In genomic region chr15:74845581-74845980, GRCh38 we compare ENCODE assay signal across 16 cellular contexts. TPM values are rescaled to one million over a fixed set of nuclear protein-coding genes. Genes with fewer than 3 reads are reported as not detected.
DNase-seq lines count a peak whose midpoint lies in the region; ATAC-seq and TF ChIP-seq lines count a peak whose summit lies in the region.
"Had no signal": no experiment of that assay in that cellular context is flagged by ENCODE, and none has a peak within 500 bp of the region (broad histone marks: within the 10 kb centered on the region; RNA-seq: fewer than 3 reads in every experiment).

No MANE protein-coding gene starts in this region.

- no peaks in the 10 kb centered on the region for H3K27me3 Mint-ChIP-seq in activated CD8-positive, alpha-beta T cell treated with anti-CD3 and anti-CD28 coated beads, Interleukin-2, amount 10 ng/mL, durations not matched to agents 7 days and 5 days (ENCODE audit: low read depth)
- no peaks in the 10 kb centered on the region for H3K27me3 Mint-ChIP-seq in naive thymus-derived CD4-positive, alpha-beta T cell

- TF ChIP-seq CTCF in GM20000 (IDR thresholded peaks at IDR 0.05; ENCODE audit: extremely low read depth, missing control alignments): no peak
- no peak for TF ChIP-seq CTCF in uterus (IDR thresholded peaks at IDR 0.05)
- no peak for TF ChIP-seq CTCF in GM10248 (IDR thresholded peaks at IDR 0.05; ENCODE audit: control extremely low read depth, extremely low read depth, low read depth, missing control alignments)

- POLR2A ChIA-PET in activated CD8-positive, alpha-beta T cell treated with anti-CD3 and anti-CD28 coated beads, Interleukin-2, amount 10 ng/mL, durations not matched to agents 7 days and 5 days (lab: Charles Lee): interaction anchor here (0.6 to 3.4 kb wide), 7 partner anchors 24 to 457 kb away, joined by 3 to 24 read pairs (median 3); partner anchors contain the start of genes COX5A, MPI and PPCDC
- POLR2A ChIA-PET in naive thymus-derived CD4-positive, alpha-beta T cell (lab: Charles Lee): interaction anchor here (0.7 to 4.4 kb wide), 6 partner anchors 24 to 356 kb away, joined by 4 to 44 read pairs (median 14); partner anchors contain the start of genes C15orf39, FAM219B and RPP25
- POLR2A ChIA-PET in GM10248 (lab: Yijun Ruan, JAX): no interaction called here

- peaks cover 64% of the 10 kb centered on the region for H3K36me3 ChIP-seq in BLaER1
- H3K36me3 ChIP-seq in naive thymus-derived CD4-positive, alpha-beta T cell (ENCODE audit: control insufficient read depth in 2 of 3, insufficient read depth in 3 of 3, low read length in 3 of 3): peaks cover 0 to 44% (median 3%) of the 10 kb centered on the region in 3 experiments
- H3K36me3 ChIP-seq in uterus: no peaks in the 10 kb centered on the region
- H3K36me3 ChIP-seq: ovary had no signal

- no peaks in the 10 kb centered on the region for H3K9me3 Mint-ChIP-seq in activated CD8-positive, alpha-beta T cell treated with anti-CD3 and anti-CD28 coated beads, Interleukin-2, amount 10 ng/mL, durations not matched to agents 7 days and 5 days (ENCODE audit: insufficient read depth)
- H3K9me3 Mint-ChIP-seq in naive thymus-derived CD4-positive, alpha-beta T cell: no peaks in the 10 kb centered on the region
- H3K9me3 Mint-ChIP-seq: endodermal cell had no signal

- ATAC-seq in activated CD8-positive, alpha-beta T cell treated with anti-CD3 and anti-CD28 coated beads, Interleukin-2, amount 10 ng/mL, durations not matched to agents 7 days and 5 days: peak; percentile 15
- ATAC-seq in naive thymus-derived CD4-positive, alpha-beta T cell: no peak
- ATAC-seq in HG02588 (IDR thresholded peaks at IDR 0.05; ENCODE audit: unreplicated experiment): no peak
- no peak for ATAC-seq in GM21390 (IDR thresholded peaks at IDR 0.05; ENCODE audit: unreplicated experiment)
- ATAC-seq: gastrocnemius medialis had no signal

- H3K4me2 ChIP-seq in BLaER1: peak overlapping the region; percentile 92

- CTCF ChIA-PET in activated CD8-positive, alpha-beta T cell treated with anti-CD3 and anti-CD28 coated beads, Interleukin-2, amount 10 ng/mL, durations not matched to agents 7 days and 5 days (lab: Charles Lee): interaction anchor here (0.9 to 8.4 kb wide), 7 partner anchors 22 to 211 kb away, joined by 3 to 75 read pairs (median 5); no protein-coding TSS in a partner anchor
- CTCF ChIA-PET in naive thymus-derived CD4-positive, alpha-beta T cell (lab: Charles Lee): interaction anchor here (1.2 to 2.6 kb wide), 4 partner anchors 23 to 60 kb away, joined by 3 to 11 read pairs (median 9); partner anchors contain the start of gene FAM219B
- CTCF ChIA-PET in GM10248 (lab: Yijun Ruan, JAX): interaction anchor here (1.0 kb wide), 1 partner anchor 13 kb away, joined by 3 read pairs; no protein-coding TSS in a partner anchor

- no peak for TF ChIP-seq POLR2A in uterus (IDR thresholded peaks at IDR 0.05)

- H3K4me3 ChIP-seq in BLaER1: no peak overlapping the region
- H3K4me3 ChIP-seq in naive thymus-derived CD4-positive, alpha-beta T cell (ENCODE audit: low read length): peak overlapping the region; percentile 49
- H3K4me3 ChIP-seq in uterus: no peak overlapping the region
- H3K4me3 ChIP-seq: gastrocnemius medialis, MG63, ovary, thoracic aorta had no signal

- DNase-seq in GM20000 (ENCODE audit: low spot score): peak; percentile 12
- DNase-seq in activated CD8-positive, alpha-beta T cell treated with anti-CD3 and anti-CD28 coated beads, Interleukin-2, amount 10 ng/mL, durations not matched to agents 7 days and 5 days: peak; percentile 63
- peak in 4 of 9 donors; percentile 23 to 34 (median 28) for DNase-seq in naive thymus-derived CD4-positive, alpha-beta T cell
- DNase-seq in uterus: no peak
- no peak for DNase-seq in GM10248 (ENCODE audit: extremely low spot score)
- DNase-seq: endodermal cell, gastrocnemius medialis, MG63, midbrain, NCI-H2107, ovary had no signal

- H3K27ac ChIP-seq in BLaER1 (peak overlapping the region; percentile 93), uterus (no peak overlapping the region)
- H3K27ac ChIP-seq in naive thymus-derived CD4-positive, alpha-beta T cell (ENCODE audit: low read depth, low read length): peak overlapping the region; percentile 79
- H3K27ac ChIP-seq: gastrocnemius medialis, thoracic aorta had no signal

- H3K9me3 ChIP-seq in BLaER1 (no peaks in the 10 kb centered on the region), uterus (no peaks in the 10 kb centered on the region)
- no peaks in the 10 kb centered on the region for H3K9me3 ChIP-seq in naive thymus-derived CD4-positive, alpha-beta T cell (ENCODE audit: control insufficient read depth in 2 of 3, low read length in 3 of 3)
- H3K9me3 ChIP-seq: gastrocnemius medialis, MG63, ovary, thoracic aorta had no signal

- H3K27me3 ChIP-seq in BLaER1 (no peaks in the 10 kb centered on the region), uterus (no peaks in the 10 kb centered on the region)
- H3K27me3 ChIP-seq in naive thymus-derived CD4-positive, alpha-beta T cell (ENCODE audit: control insufficient read depth in 2 of 2, insufficient read depth in 2 of 2, low read length in 2 of 2): no peaks in the 10 kb centered on the region
- H3K27me3 ChIP-seq: gastrocnemius medialis, MG63, ovary had no signal

- H3K27ac Mint-ChIP-seq in activated CD8-positive, alpha-beta T cell treated with anti-CD3 and anti-CD28 coated beads, Interleukin-2, amount 10 ng/mL, durations not matched to agents 7 days and 5 days: peak overlapping the region; percentile 93
- peak overlapping the region; percentile 67 to 95 (median 94) for H3K27ac Mint-ChIP-seq in naive thymus-derived CD4-positive, alpha-beta T cell
- H3K27ac Mint-ChIP-seq: endodermal cell had no signal

- H4K20me1 ChIP-seq in BLaER1: peaks cover 16% of the 10 kb centered on the region; the same call in 1 of the 2 replicates

- intact Hi-C loops in naive thymus-derived CD4-positive, alpha-beta T cell (cut with micrococcal nuclease): loop anchor here (1.0 to 10.0 kb wide), 5 partner anchors 13 to 609 kb away; partner anchors contain the start of genes C15orf39 (in 1 of the 2), SCAMP2 (in 1 of the 2) and SIN3A (in 1 of the 2)
- intact Hi-C loops in uterus (cut with DNase I; ENCODE audit: low total_unique reads): no loop called here

- peaks cover 71% of the 10 kb centered on the region for H3K4me1 ChIP-seq in BLaER1
- peaks cover 40 to 50% of the 10 kb centered on the region in 2 donors for H3K4me1 ChIP-seq in naive thymus-derived CD4-positive, alpha-beta T cell (ENCODE audit: control insufficient read depth in 2 of 2, insufficient read depth in 2 of 2, low read length in 2 of 2)
- peaks cover 0 to 17% of the 10 kb centered on the region in 2 donors for H3K4me1 ChIP-seq in uterus

- peak overlapping the region; percentile 91 for H3K9ac ChIP-seq in BLaER1

- H3K4me3 Mint-ChIP-seq in activated CD8-positive, alpha-beta T cell treated with anti-CD3 and anti-CD28 coated beads, Interleukin-2, amount 10 ng/mL, durations not matched to agents 7 days and 5 days: peak overlapping the region; percentile 46
- peak overlapping the region; percentile 51 to 95 (median 80) for H3K4me3 Mint-ChIP-seq in naive thymus-derived CD4-positive, alpha-beta T cell
- H3K4me3 Mint-ChIP-seq: endodermal cell had no signal

- H3K4me1 Mint-ChIP-seq in activated CD8-positive, alpha-beta T cell treated with anti-CD3 and anti-CD28 coated beads, Interleukin-2, amount 10 ng/mL, durations not matched to agents 7 days and 5 days (ENCODE audit: low read depth): peaks cover 49% of the 10 kb centered on the region
- H3K4me1 Mint-ChIP-seq in naive thymus-derived CD4-positive, alpha-beta T cell: peaks cover 26 to 59% (median 50%) of the 10 kb centered on the region in 7 donors

- peaks cover 64% of the 10 kb centered on the region for H3K36me3 Mint-ChIP-seq in activated CD8-positive, alpha-beta T cell treated with anti-CD3 and anti-CD28 coated beads, Interleukin-2, amount 10 ng/mL, durations not matched to agents 7 days and 5 days (ENCODE audit: low read depth)
- peaks cover 5 to 40% (median 17%) of the 10 kb centered on the region in 5 donors for H3K36me3 Mint-ChIP-seq in naive thymus-derived CD4-positive, alpha-beta T cell

RNA-seq across cellular contexts. Expression of gene ULK3, which starts 2.6 kb away (rescaled TPM):
- total RNA-seq in activated CD8-positive, alpha-beta T cell treated with anti-CD3 and anti-CD28 coated beads, Interleukin-2, amount 10 ng/mL, durations not matched to agents 7 days and 5 days: 10 to 100 TPM; 56.9 to 58.0 TPM
- 100 to 1,000 TPM in 1 of 5 experiments, 10 to 100 TPM in 4; 53.2 to 106 (median 59.2) TPM for total RNA-seq in naive thymus-derived CD4-positive, alpha-beta T cell
- 10 to 100 TPM; 15.4 to 32.8 TPM for polyA plus RNA-seq in naive thymus-derived CD4-positive, alpha-beta T cell
- 100 to 1,000 TPM in 1 of 4 donors, 10 to 100 TPM in 3; 29.0 to 105 (median 41.2) TPM for total RNA-seq in uterus

RNA-seq across cellular contexts. Expression of gene CPLX3, which starts 19.2 kb away (rescaled TPM):
- not detected for total RNA-seq in activated CD8-positive, alpha-beta T cell treated with anti-CD3 and anti-CD28 coated beads, Interleukin-2, amount 10 ng/mL, durations not matched to agents 7 days and 5 days
- total RNA-seq in naive thymus-derived CD4-positive, alpha-beta T cell: under 1 TPM in 2 of 5 experiments, not detected in 3; 0.27 to 0.60 TPM
- not detected for polyA plus RNA-seq in naive thymus-derived CD4-positive, alpha-beta T cell
- total RNA-seq in uterus: not detected
- total RNA-seq: bronchial epithelial cell, endodermal cell, gastrocnemius medialis, ovary, thoracic aorta had no signal
- polyA plus RNA-seq: ovary had no signal

RNA-seq across cellular contexts. Expression of gene SCAMP2, which starts 27.6 kb away (rescaled TPM):
- total RNA-seq in activated CD8-positive, alpha-beta T cell treated with anti-CD3 and anti-CD28 coated beads, Interleukin-2, amount 10 ng/mL, durations not matched to agents 7 days and 5 days: 100 to 1,000 TPM in 1 of 2 experiments, 10 to 100 TPM in 1; 96.9 to 105 TPM
- total RNA-seq in naive thymus-derived CD4-positive, alpha-beta T cell: 100 to 1,000 TPM in 3 of 5 experiments, 10 to 100 TPM in 2; 78.9 to 130 (median 116) TPM
- 100 to 1,000 TPM; 131 to 141 TPM for polyA plus RNA-seq in naive thymus-derived CD4-positive, alpha-beta T cell
- total RNA-seq in uterus: 10 to 100 TPM; 15.9 to 67.5 (median 33.0) TPM

RNA-seq across cellular contexts. Expression of gene LMAN1L, which starts 32.9 kb away (rescaled TPM):
- total RNA-seq in activated CD8-positive, alpha-beta T cell treated with anti-CD3 and anti-CD28 coated beads, Interleukin-2, amount 10 ng/mL, durations not matched to agents 7 days and 5 days: 1 to 10 TPM in 1 of 2 experiments, under 1 TPM in 1; 0.47 to 1.0 TPM
- 1 to 10 TPM in 4 of 5 experiments, under 1 TPM in 1; 0.35 to 2.4 (median 1.3) TPM for total RNA-seq in naive thymus-derived CD4-positive, alpha-beta T cell
- not detected for polyA plus RNA-seq in naive thymus-derived CD4-positive, alpha-beta T cell
- 1 to 10 TPM in 1 of 4 donors, not detected in 3; 1.5 TPM for total RNA-seq in uterus
- total RNA-seq: endodermal cell, gastrocnemius medialis, ovary, thoracic aorta had no signal
- polyA plus RNA-seq: ovary had no signal

RNA-seq across cellular contexts. Expression of gene MPI, which starts 44.3 kb away (rescaled TPM):
- total RNA-seq in activated CD8-positive, alpha-beta T cell treated with anti-CD3 and anti-CD28 coated beads, Interleukin-2, amount 10 ng/mL, durations not matched to agents 7 days and 5 days: 10 to 100 TPM; 55.7 to 56.7 TPM
- 10 to 100 TPM; 34.0 to 97.8 (median 80.6) TPM for total RNA-seq in naive thymus-derived CD4-positive, alpha-beta T cell
- polyA plus RNA-seq in naive thymus-derived CD4-positive, alpha-beta T cell: 10 to 100 TPM; 92.5 to 98.3 TPM
- total RNA-seq in uterus: 10 to 100 TPM; 28.8 to 73.3 (median 33.7) TPM

Comparison
In these comparisons a context has a peak if more than half of its experiments do, and no peak if none do; other contexts are left out.
1. H3K27ac ChIP-seq: peak in BLaER1 (single experiment) and naive thymus-derived CD4-positive, alpha-beta T cell (single experiment); none in uterus (0 of 2).
2. DNase-seq: peak in GM20000 (single experiment) and activated CD8-positive, alpha-beta T cell treated with anti-CD3 and anti-CD28 coated beads, Interleukin-2, amount 10 ng/mL, durations not matched to agents 7 days and 5 days (single experiment); none in uterus (0 of 2) and GM10248 (single experiment).